ENCODE assay signal across 10 cellular contexts in the genomic region with DNA sequence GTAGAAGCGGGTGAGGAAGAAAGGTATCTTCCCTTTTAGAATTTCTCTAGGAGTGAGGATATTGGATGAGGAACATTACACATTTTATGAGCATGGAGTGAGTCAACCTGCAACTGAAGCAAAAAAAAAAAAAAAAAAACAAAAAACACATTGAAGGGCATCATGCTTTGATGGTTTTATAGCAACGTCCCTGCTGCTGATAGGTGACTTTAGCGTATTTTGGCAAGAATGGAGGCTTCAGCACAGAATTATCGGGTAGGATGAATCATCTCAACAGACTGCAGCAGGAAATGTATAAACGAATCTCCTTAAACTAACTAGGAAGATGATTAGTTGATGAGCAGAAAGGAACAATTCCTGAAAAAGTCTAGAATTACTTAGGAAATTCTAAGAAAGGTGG.
"Had no signal": no experiment of that assay in that cellular context is flagged by ENCODE, and none has a peak within 500 bp of the region (broad histone marks: within the 10 kb centered on the region; RNA-seq: fewer than 3 reads in every experiment).

No MANE protein-coding gene starts in this region.

- H3K9me3 ChIP-seq: ovary had no signal

- ATAC-seq: activated naive CD4-positive, alpha-beta T cell treated with anti-CD3 and anti-CD28 coated beads, Interleukin-2, amount 50 U/mL, for 72 hours; activated T-cell treated with anti-CD3 and anti-CD28 coated beads, Interleukin-2, amount 50 U/mL, for 4 hours had no signal

- DNase-seq: activated CD4-positive, alpha-beta memory T cell treated with anti-CD3 and anti-CD28 coated beads for 36 hours; activated effector memory CD4-positive, alpha-beta T cell treated with anti-CD3 and anti-CD28 coated beads, Interleukin-2, amount 50 U/mL, for 16 hours; activated T-cell treated with anti-CD3 and anti-CD28 coated beads, Interleukin-2, amount 50 U/mL, for 4 hours; amygdala; ovary; stimulated activated CD4-positive, alpha-beta T cell treated with anti-CD3 and anti-CD28 coated beads, Interleukin-12 subunit alpha, Interleukin-12 subunit beta, amount 100 ng/mL, for 4 hours; stimulated activated naive CD4-positive, alpha-beta T cell; trophoblast cell had no signal

- H3K36me3 ChIP-seq: ovary had no signal

- FAIRE-seq: keratinocyte had no signal

- H3K27ac Mint-ChIP-seq: activated CD4-positive, alpha-beta memory T cell treated with anti-CD3 and anti-CD28 coated beads for 36 hours; activated naive CD4-positive, alpha-beta T cell treated with anti-CD3 and anti-CD28 coated beads, Interleukin-2, amount 50 U/mL, for 72 hours had no signal

- H3K36me3 Mint-ChIP-seq: activated CD4-positive, alpha-beta memory T cell treated with anti-CD3 and anti-CD28 coated beads for 36 hours had no signal

- H3K27me3 ChIP-seq: ovary had no signal

- H3K4me3 Mint-ChIP-seq: activated CD4-positive, alpha-beta memory T cell treated with anti-CD3 and anti-CD28 coated beads for 36 hours; activated T-cell treated with anti-CD3 and anti-CD28 coated beads, Interleukin-2, amount 50 U/mL, for 4 hours had no signal

- H3K27ac ChIP-seq: ovary had no signal

- H3K4me3 ChIP-seq: ovary had no signal

- H3K27me3 Mint-ChIP-seq: activated CD4-positive, alpha-beta memory T cell treated with anti-CD3 and anti-CD28 coated beads for 36 hours had no signal
